Comparison of ENCODE assay signal across 21 cellular contexts in genomic region chrX:915427-916234, GRCh38.
A peak's percentile ranks its signal among the peaks of the same experiment; 100 is the strongest.
DNase-seq lines count a peak whose midpoint lies in the region; ATAC-seq, FAIRE-seq and TF ChIP-seq lines count a peak whose summit lies in the region.
"Had no signal": no experiment of that assay in that cellular context is flagged by ENCODE, and none has a peak within 500 bp of the region (broad histone marks: within the 10 kb centered on the region; RNA-seq: fewer than 3 reads in every experiment).

No MANE protein-coding gene starts in this region.

- BruUV-seq in HepG2 (replicated peaks; lab: Mats Ljungman, UMichigan): no TSS peak

- no peaks in the 10 kb centered on the region for H3K79me2 ChIP-seq in HepG2 (ENCODE audit: insufficient read depth, low read length)

- H3K27me3 Mint-ChIP-seq in activated CD4-positive, alpha-beta memory T cell treated with anti-CD3 and anti-CD28 coated beads, Interleukin-2, amount 10 ng/mL, durations not matched to agents 7 days and 5 days: no peaks in the 10 kb centered on the region

- no peak for TF ChIP-seq CTCF in HepG2 (CRISPR knock-in tag; IDR thresholded peaks at IDR 0.05)
- no peak for TF ChIP-seq CTCF in right lobe of liver (IDR thresholded peaks at IDR 0.05)
- no peak for TF ChIP-seq CTCF in lung (IDR thresholded peaks at IDR 0.05; ENCODE audit: control extremely low read depth, extremely low read depth)

- no peaks in the 10 kb centered on the region for H3K36me3 Mint-ChIP-seq in activated CD4-positive, alpha-beta memory T cell treated with anti-CD3 and anti-CD28 coated beads, Interleukin-2, amount 10 ng/mL, durations not matched to agents 7 days and 5 days (ENCODE audit: low read depth)
- H3K36me3 Mint-ChIP-seq: CD8-positive, alpha-beta memory T cell; memory B cell had no signal

- intact Hi-C loops in HepG2 (cut with micrococcal nuclease; ENCODE audit: unreplicated experiment) (no loop called here), right lobe of liver (cut with DNase I) (no loop called here), sciatic nerve (cut with DNase I) (no loop called here)

- H3K4me1 Mint-ChIP-seq in activated CD4-positive, alpha-beta memory T cell treated with anti-CD3 and anti-CD28 coated beads, Interleukin-2, amount 10 ng/mL, durations not matched to agents 7 days and 5 days: no peaks in the 10 kb centered on the region
- H3K4me1 Mint-ChIP-seq: CD8-positive, alpha-beta memory T cell; memory B cell had no signal

- H3K9ac ChIP-seq in HepG2 (ENCODE audit: insufficient read depth, low read depth, low read length): no peak overlapping the region

- CTCF ChIA-PET in HepG2 (lab: Yijun Ruan, JAX; ENCODE audit: low intra/inter-chr PET ratio, low total read pairs): no interaction called here
- CTCF ChIA-PET in activated CD4-positive, alpha-beta memory T cell treated with anti-CD3 and anti-CD28 coated beads, Interleukin-2, amount 10 ng/mL, durations not matched to agents 7 days and 5 days (lab: Charles Lee): no interaction called here

- no peaks in the 10 kb centered on the region for H4K20me1 ChIP-seq in HepG2 (ENCODE audit: insufficient read depth, low read length)

- no peak overlapping the region for H3K4me3 ChIP-seq in HepG2 (replicated peaks in 1 of 3; ENCODE audit: insufficient read depth in 1 of 3, low read depth in 2 of 3, low read length in 3 of 3)
- H3K4me3 ChIP-seq in right lobe of liver: no peak overlapping the region
- H3K4me3 ChIP-seq in lung: no peak overlapping the region
- H3K4me3 ChIP-seq: tibial nerve had no signal

- H3K27ac ChIP-seq in HepG2 (ENCODE audit: extremely low read length, insufficient read depth, low read length): no peak overlapping the region
- H3K27ac ChIP-seq in right lobe of liver: no peak overlapping the region
- H3K27ac ChIP-seq in lung (ENCODE audit: low read depth in 1 of 2, low read length in 1 of 2): no peak overlapping the region
- H3K27ac ChIP-seq: tibial nerve had no signal

- 10% methylated on average over 12 of the region's 15 CpGs for WGBS in HepG2 (ENCODE audit: low lambda C conversion rate)
- WGBS in right lobe of liver (ENCODE audit: insufficient coverage, low coverage, low lambda C conversion rate, missing lambda C conversion rate): 61% methylated on average over 6 of the region's 15 CpGs
- 72 to 75% methylated on average over 15 of the region's 15 CpGs for WGBS in lung, 2 donors

- no peak overlapping the region for H3K4me3 Mint-ChIP-seq in activated CD4-positive, alpha-beta memory T cell treated with anti-CD3 and anti-CD28 coated beads, Interleukin-2, amount 10 ng/mL, durations not matched to agents 7 days and 5 days
- H3K4me3 Mint-ChIP-seq: CD8-positive, alpha-beta memory T cell; HFFc6; memory B cell; nephron had no signal

- TF ChIP-seq POLR2A in HepG2 (IDR thresholded peaks at IDR 0.05; ENCODE audit: insufficient read depth in 1 of 2, low read depth in 2 of 2, low read length in 2 of 2): no peak
- TF ChIP-seq POLR2A in right lobe of liver (IDR thresholded peaks at IDR 0.05): no peak

- no peak overlapping the region for H2AFZ ChIP-seq in HepG2 (ENCODE audit: low read length)

- H3K9me3 ChIP-seq in HepG2 (ENCODE audit: low read length) (peaks cover 5% of the 10 kb centered on the region; the same call in 1 of the 2 replicates), right lobe of liver (no peaks in the 10 kb centered on the region), lung (ENCODE audit: control insufficient read depth in 2 of 2, insufficient read depth in 1 of 2, low read length in 1 of 2) (peaks cover 0 to 9% of the 10 kb centered on the region in 2 donors)

- ATAC-seq in HepG2 (peak; percentile 31; the same call in 2 of the 3 replicates), right lobe of liver (no peak), lung (ENCODE audit: insufficient read depth, low FRiP score) (no peak), sciatic nerve (no peak)
- ATAC-seq in stimulated activated naive CD8-positive, alpha-beta T cell treated with anti-CD3 and anti-CD28 coated beads, Interleukin-15, Interleukin-2, amounts not matched to agents 100 U/mL and 50 U/mL, for 24 hours: peak; percentile 89
- ATAC-seq: PC-3 had no signal

- H3K36me3 ChIP-seq in HepG2 (replicated peaks in 1 of 2; ENCODE audit: control insufficient read depth in 1 of 2, insufficient read depth in 2 of 2, low read length in 2 of 2): no peaks in the 10 kb centered on the region
- H3K36me3 ChIP-seq in right lobe of liver: no peaks in the 10 kb centered on the region
- H3K36me3 ChIP-seq in lung (ENCODE audit: control insufficient read depth in 2 of 2, insufficient read depth in 2 of 2, low read length in 2 of 2): no peaks in the 10 kb centered on the region
- H3K36me3 ChIP-seq: tibial nerve had no signal

- TF ChIP-seq EP300 in HepG2 (IDR thresholded peaks at IDR 0.05; ENCODE audit: low read depth in 2 of 2, low read length in 2 of 2) (no peak), HepG2 (CRISPR knock-in tag; IDR thresholded peaks at IDR 0.05; ENCODE audit: borderline replicate concordance) (no peak)

- POLR2A ChIA-PET in HepG2 (lab: Yijun Ruan, JAX): no interaction called here
- POLR2A ChIA-PET in activated CD4-positive, alpha-beta memory T cell treated with anti-CD3 and anti-CD28 coated beads, Interleukin-2, amount 10 ng/mL, durations not matched to agents 7 days and 5 days (lab: Charles Lee): no interaction called here

- no peak overlapping the region for H3K4me2 ChIP-seq in HepG2 (ENCODE audit: low read depth, low read length)

- no peak for TF ChIP-seq RAD21 in HepG2 (CRISPR knock-in tag; IDR thresholded peaks at IDR 0.05)

- H3K27me3 ChIP-seq in HepG2 (ENCODE audit: control insufficient read depth in 1 of 2, insufficient read depth in 2 of 2, low read length in 2 of 2) (peaks cover 1 to 8% of the 10 kb centered on the region in 2 experiments; a peak in 3 of 5 replicates), right lobe of liver (no peaks in the 10 kb centered on the region), lung (ENCODE audit: control insufficient read depth, insufficient read depth) (no peaks in the 10 kb centered on the region)
- H3K27me3 ChIP-seq: tibial nerve had no signal

- no peak for DNase-seq in HepG2 (ENCODE audit: low spot score)
- no peak for DNase-seq in right lobe of liver
- DNase-seq in activated CD4-positive, alpha-beta memory T cell treated with anti-CD3 and anti-CD28 coated beads, Interleukin-2, amount 10 ng/mL, durations not matched to agents 7 days and 5 days: peak; percentile 38
- DNase-seq in lung (ENCODE audit: low spot score): peak; percentile 13
- peak; percentile 11 for DNase-seq in stimulated activated naive CD8-positive, alpha-beta T cell treated with anti-CD3 and anti-CD28 coated beads, Interleukin-15, Interleukin-2, amounts not matched to agents 100 U/mL and 50 U/mL, for 24 hours
- no peak for DNase-seq in sciatic nerve (ENCODE audit: low spot score)
- no peak for DNase-seq in NOMO-1 treated with dmso at 0.1 percent for 144 hours (lab: John Stamatoyannopoulos, UW; ENCODE audit: unreplicated experiment)
- no peak for DNase-seq in T-helper 9 cell
- DNase-seq: foreskin melanocyte; KG1; NCI-H1930; NCI-H345; PC-3; stimulated activated naive CD4-positive, alpha-beta T cell treated with Interleukin-2 at 50 U/mL for 16 hours had no signal

- peaks cover 15% of the 10 kb centered on the region for H3K9me3 Mint-ChIP-seq in activated CD4-positive, alpha-beta memory T cell treated with anti-CD3 and anti-CD28 coated beads, Interleukin-2, amount 10 ng/mL, durations not matched to agents 7 days and 5 days
- H3K9me3 Mint-ChIP-seq: HFFc6, nephron had no signal

- H3K4me1 ChIP-seq in HepG2 (ENCODE audit: insufficient read depth, low read length): no peaks in the 10 kb centered on the region
- no peaks in the 10 kb centered on the region for H3K4me1 ChIP-seq in right lobe of liver
- no peaks in the 10 kb centered on the region for H3K4me1 ChIP-seq in lung (ENCODE audit: control insufficient read depth in 2 of 2, insufficient read depth in 2 of 2, low read length in 2 of 2)

- FAIRE-seq in HepG2 (lab: Jason Lieb, UNC): no peak
- FAIRE-seq: GM12892, keratinocyte had no signal

- in situ Hi-C loops in HepG2 (cut with HindIII; ENCODE audit: extremely low pct_ligation_motif_present, low pct_unique_long_range_greater_than_20kb): no loop called here

- no peak overlapping the region for H3K27ac Mint-ChIP-seq in activated CD4-positive, alpha-beta memory T cell treated with anti-CD3 and anti-CD28 coated beads, Interleukin-2, amount 10 ng/mL, durations not matched to agents 7 days and 5 days
- H3K27ac Mint-ChIP-seq: CD8-positive, alpha-beta memory T cell; HFFc6; memory B cell; nephron had no signal

TF ChIP-seq in HepG2, 621 proteins besides CTCF, POLR2A, EP300 and RAD21:
- TF ChIP-seq RFX1 (IDR thresholded peaks at IDR 0.05): no peak
- no peak for TF ChIP-seq KDM3A (CRISPR knock-in tag; IDR thresholded peaks at IDR 0.05; ENCODE audit: low read depth)
- no peak for TF ChIP-seq TEAD3 (CRISPR knock-in tag; optimal IDR thresholded peaks at IDR 0.05; ENCODE audit: borderline replicate concordance)
- no peak for TF ChIP-seq MED13 (CRISPR knock-in tag; IDR thresholded peaks at IDR 0.05)
- no peak for TF ChIP-seq MTF2 (CRISPR knock-in tag; IDR thresholded peaks at IDR 0.05; ENCODE audit: borderline replicate concordance)
- no peak for TF ChIP-seq ZGPAT (CRISPR knock-in tag; IDR thresholded peaks at IDR 0.05)
- no peak for TF ChIP-seq ZNF143 (CRISPR knock-in tag; IDR thresholded peaks at IDR 0.05)
- no peak for TF ChIP-seq ZNF879 (CRISPR knock-in tag; IDR thresholded peaks at IDR 0.05)
- no peak for TF ChIP-seq BCL6 (CRISPR knock-in tag; IDR thresholded peaks at IDR 0.05)
- TF ChIP-seq ZNF792 (CRISPR knock-in tag; IDR thresholded peaks at IDR 0.05): no peak
- TF ChIP-seq ZNF329 (CRISPR knock-in tag; IDR thresholded peaks at IDR 0.05; ENCODE audit: low read depth): no peak
- TF ChIP-seq RARG (CRISPR knock-in tag; IDR thresholded peaks at IDR 0.05; ENCODE audit: low read depth): no peak
- TF ChIP-seq KDM5A (IDR thresholded peaks at IDR 0.05; ENCODE audit: borderline replicate concordance, low read length): no peak
- TF ChIP-seq ZSCAN22 (CRISPR knock-in tag; IDR thresholded peaks at IDR 0.05): no peak
- TF ChIP-seq ZNF766 (CRISPR knock-in tag; IDR thresholded peaks at IDR 0.05; ENCODE audit: borderline replicate concordance): no peak

Comparison
In these comparisons a context has a peak if more than half of its experiments do, and no peak if none do; other contexts are left out.
1. ATAC-seq: peak in HepG2 (single experiment) and stimulated activated naive CD8-positive, alpha-beta T cell treated with anti-CD3 and anti-CD28 coated beads, Interleukin-15, Interleukin-2, amounts not matched to agents 100 U/mL and 50 U/mL, for 24 hours (single experiment); none in right lobe of liver (0 of 4), lung (single experiment) and sciatic nerve (single experiment).
2. DNase-seq: peak in activated CD4-positive, alpha-beta memory T cell treated with anti-CD3 and anti-CD28 coated beads, Interleukin-2, amount 10 ng/mL, durations not matched to agents 7 days and 5 days (single experiment), lung (single experiment) and stimulated activated naive CD8-positive, alpha-beta T cell treated with anti-CD3 and anti-CD28 coated beads, Interleukin-15, Interleukin-2, amounts not matched to agents 100 U/mL and 50 U/mL, for 24 hours (single experiment); none in HepG2 (single experiment), right lobe of liver (0 of 3), sciatic nerve (single experiment), NOMO-1 treated with dmso at 0.1 percent for 144 hours (single experiment) and T-helper 9 cell (single experiment).